ENCODE assay signal across 14 cellular contexts in genomic region chr12:50017653-50018052, GRCh38. TPM values are rescaled to one million over a fixed set of nuclear protein-coding genes. Genes with fewer than 3 reads are reported as not detected.
DNase-seq lines count a peak whose midpoint lies in the region; ATAC-seq and TF ChIP-seq lines count a peak whose summit lies in the region.
"Had no signal": no experiment of that assay in that cellular context is flagged by ENCODE, and none has a peak within 500 bp of the region (broad histone marks: within the 10 kb centered on the region; RNA-seq: fewer than 3 reads in every experiment).

No MANE protein-coding gene starts in this region.

- peak overlapping the region in 4 of 59 donors; percentile 7 to 24 (median 17) for H3K4me3 ChIP-seq in dorsolateral prefrontal cortex
- H3K4me3 ChIP-seq in lung, result no peak overlapping the region
- no peak overlapping the region for H3K4me3 ChIP-seq in upper lobe of right lung
- H3K4me3 ChIP-seq in ovary, result no peak overlapping the region
- H3K4me3 ChIP-seq: K562, PC-9 had no signal

- H3K9me3 ChIP-seq in lung (ENCODE audit: control insufficient read depth in 2 of 2, insufficient read depth in 1 of 2, low read length in 1 of 2), result no peaks in the 10 kb centered on the region
- H3K9me3 ChIP-seq in upper lobe of right lung, result no peaks in the 10 kb centered on the region
- H3K9me3 ChIP-seq in ovary, result no peaks in the 10 kb centered on the region

- H3K4me1 ChIP-seq in lung (ENCODE audit: control insufficient read depth in 2 of 2, insufficient read depth in 2 of 2, low read length in 2 of 2), result peaks cover 0 to 6% of the 10 kb centered on the region in 2 donors
- peaks cover 16% of the 10 kb centered on the region for H3K4me1 ChIP-seq in upper lobe of right lung
- no peaks in the 10 kb centered on the region for H3K4me1 ChIP-seq in ovary (ENCODE audit: insufficient read depth)

- peaks cover 0 to 1% of the 10 kb centered on the region in 2 donors for H3K36me3 ChIP-seq in lung (ENCODE audit: control insufficient read depth in 2 of 2, insufficient read depth in 2 of 2, low read length in 2 of 2)
- H3K36me3 ChIP-seq in upper lobe of right lung, result no peaks in the 10 kb centered on the region
- no peaks in the 10 kb centered on the region for H3K36me3 ChIP-seq in ovary

- DNase-seq in Right ventricle myocardium inferior (ENCODE audit: missing footprints), result no peak
- no peak for DNase-seq in cardiac septum (ENCODE audit: low spot score)
- no peak for DNase-seq in dorsolateral prefrontal cortex
- no peak for DNase-seq in lung (ENCODE audit: low spot score)
- DNase-seq in upper lobe of right lung, result no peak
- DNase-seq in ovary, result no peak
- DNase-seq: activated naive CD8-positive, alpha-beta T cell treated with anti-CD3 and anti-CD28 coated beads for 36 hours; DMS79; effector CD4-positive, alpha-beta T cell; PC-9 had no signal

- WGBS in lung, 2 donors, result 54 to 58% methylated on average over 6 of the region's 6 CpGs
- WGBS in ovary, 3 donors, result 82 to 86% (median 83%) methylated on average over 6 of the region's 6 CpGs

- no peak for TF ChIP-seq POLR2A in ovary (IDR thresholded peaks at IDR 0.05)

- intact Hi-C loops in Right ventricle myocardium inferior (cut with DNase I), result no loop called here
- intact Hi-C loops in cardiac septum (cut with DNase I), result no loop called here
- intact Hi-C loops in dorsolateral prefrontal cortex (cut with DNase I), result no loop called here
- intact Hi-C loops in upper lobe of right lung (cut with DNase I), result no loop called here
- intact Hi-C loops in ovary (cut with DNase I), result no loop called here

- ATAC-seq in Right ventricle myocardium inferior (peak; percentile 17), lung (ENCODE audit: insufficient read depth, low FRiP score) (peak; percentile 47), upper lobe of right lung (peak; percentile 57), HG03025 (IDR thresholded peaks at IDR 0.05; ENCODE audit: low FRiP score, unreplicated experiment) (no peak), GM18909 (IDR thresholded peaks at IDR 0.05; ENCODE audit: poor library complexity, unreplicated experiment) (no peak)
- ATAC-seq: K562 had no signal

- H3K27me3 ChIP-seq in dorsolateral prefrontal cortex, result no peaks in the 10 kb centered on the region
- H3K27me3 ChIP-seq in lung (ENCODE audit: control insufficient read depth, insufficient read depth), result no peaks in the 10 kb centered on the region
- no peaks in the 10 kb centered on the region for H3K27me3 ChIP-seq in upper lobe of right lung
- H3K27me3 ChIP-seq in ovary, result no peaks in the 10 kb centered on the region

- no peak for TF ChIP-seq CTCF in dorsolateral prefrontal cortex (IDR thresholded peaks at IDR 0.05 in 54 of 56, conservative IDR thresholded peaks at IDR 0.05 in 2 of 56; ENCODE audit: low read depth in 1 of 56, partially characterized antibody in 56 of 56)
- TF ChIP-seq CTCF in lung (IDR thresholded peaks at IDR 0.05; ENCODE audit: control extremely low read depth, extremely low read depth), result no peak
- no peak for TF ChIP-seq CTCF in upper lobe of right lung (IDR thresholded peaks at IDR 0.05)
- no peak for TF ChIP-seq CTCF in ovary (IDR thresholded peaks at IDR 0.05)

- H3K27ac ChIP-seq in dorsolateral prefrontal cortex (peak overlapping the region in 38 of 59 donors; percentile 8 to 81 (median 55)), lung (ENCODE audit: low read depth in 1 of 2, low read length in 1 of 2) (peak overlapping the region in 1 of 2 donors; percentile 76), upper lobe of right lung (peak overlapping the region; percentile 78), ovary (no peak overlapping the region)
- H3K27ac ChIP-seq: PC-9 had no signal

- no peak for TF ChIP-seq EP300 in ovary (IDR thresholded peaks at IDR 0.05)

RNA-seq across cellular contexts. Expression of gene RACGAP1, which starts 7.6 kb away (rescaled TPM):
- total RNA-seq in Right ventricle myocardium inferior (7.3 TPM), cardiac septum (2.6 TPM), dorsolateral prefrontal cortex (10 to 100 TPM in 117 of 120 experiments, 1 to 10 TPM in 3; 9.2 to 27.7 (median 16.1) TPM), lung (10 to 100 TPM; 13.1 to 26.8 TPM), upper lobe of right lung (10.8 TPM), ovary (1 to 10 TPM; 2.1 to 4.8 (median 3.8) TPM)
- polyA plus RNA-seq in lung (1 to 10 TPM; 3.8 to 7.2 TPM), ovary (10 to 100 TPM in 1 of 2 donors, 1 to 10 TPM in 1; 2.6 to 10.8 TPM)

RNA-seq across cellular contexts. Expression of gene ASIC1, which starts 39.7 kb away (rescaled TPM):
- 2.2 TPM for total RNA-seq in Right ventricle myocardium inferior
- total RNA-seq in cardiac septum, result 0.30 TPM
- 10 to 100 TPM; 24.4 to 56.2 (median 38.4) TPM for total RNA-seq in dorsolateral prefrontal cortex
- 1 to 10 TPM; 2.0 TPM for total RNA-seq in lung
- polyA plus RNA-seq in lung, result under 1 TPM; 0.41 to 0.69 TPM
- 0.35 TPM for total RNA-seq in upper lobe of right lung
- 1 to 10 TPM in 2 of 7 donors, under 1 TPM in 5; 0.12 to 4.1 (median 0.69) TPM for total RNA-seq in ovary
- polyA plus RNA-seq in ovary, result 1 to 10 TPM in 1 of 2 donors, under 1 TPM in 1; 0.58 to 3.0 TPM

RNA-seq across cellular contexts. Expression of gene AQP6, which starts 44.9 kb away (rescaled TPM):
- total RNA-seq in Right ventricle myocardium inferior (not detected), cardiac septum (not detected), dorsolateral prefrontal cortex (1 to 10 TPM in 92 of 120 experiments, under 1 TPM in 28; 0.34 to 8.9 (median 1.6) TPM), lung (under 1 TPM; 0.31 to 0.40 TPM), upper lobe of right lung (0.35 TPM), ovary (under 1 TPM in 2 of 7 donors, not detected in 5; under 0.01 to 0.08 TPM)
- polyA plus RNA-seq in lung (under 1 TPM; 0.03 to 0.06 TPM), ovary (under 1 TPM in 1 of 2 donors, not detected in 1; 0.04 TPM)
- total RNA-seq: activated naive CD8-positive, alpha-beta T cell treated with anti-CD3 and anti-CD28 coated beads for 36 hours; mononuclear cell; PC-9 had no signal

RNA-seq across cellular contexts. Expression of gene AQP5, which starts 56.0 kb away (rescaled TPM):
- 0.81 TPM for total RNA-seq in Right ventricle myocardium inferior
- total RNA-seq in cardiac septum, result not detected
- total RNA-seq in dorsolateral prefrontal cortex, result 1 to 10 TPM in 46 of 120 experiments, under 1 TPM in 61, not detected in 13; 0.29 to 5.2 (median 0.92) TPM
- 10 to 100 TPM in 1 of 2 donors, 1 to 10 TPM in 1; 7.5 to 39.7 TPM for total RNA-seq in lung
- 10 to 100 TPM; 30.8 to 57.1 TPM for polyA plus RNA-seq in lung
- total RNA-seq in upper lobe of right lung, result 14.3 TPM
- total RNA-seq in ovary, result under 1 TPM in 4 of 7 donors, not detected in 3; 0.47 to 0.92 (median 0.53) TPM
- polyA plus RNA-seq in ovary, result under 1 TPM in 1 of 2 donors, not detected in 1; 0.12 TPM
- total RNA-seq: activated naive CD8-positive, alpha-beta T cell treated with anti-CD3 and anti-CD28 coated beads for 36 hours; K562; mononuclear cell had no signal
- polyA plus RNA-seq: K562 had no signal

Comparison
In these comparisons a context has a peak if more than half of its experiments do, and no peak if none do; other contexts are left out.
1. ATAC-seq: peak in Right ventricle myocardium inferior (single experiment), lung (single experiment) and upper lobe of right lung (single experiment); none in HG03025 (single experiment) and GM18909 (single experiment).
2. H3K27ac ChIP-seq: peak in dorsolateral prefrontal cortex (38 of 59) and upper lobe of right lung (single experiment); none in ovary (0 of 2).